25 cellular contexts compared by ENCODE assay signal in the genomic region with DNA sequence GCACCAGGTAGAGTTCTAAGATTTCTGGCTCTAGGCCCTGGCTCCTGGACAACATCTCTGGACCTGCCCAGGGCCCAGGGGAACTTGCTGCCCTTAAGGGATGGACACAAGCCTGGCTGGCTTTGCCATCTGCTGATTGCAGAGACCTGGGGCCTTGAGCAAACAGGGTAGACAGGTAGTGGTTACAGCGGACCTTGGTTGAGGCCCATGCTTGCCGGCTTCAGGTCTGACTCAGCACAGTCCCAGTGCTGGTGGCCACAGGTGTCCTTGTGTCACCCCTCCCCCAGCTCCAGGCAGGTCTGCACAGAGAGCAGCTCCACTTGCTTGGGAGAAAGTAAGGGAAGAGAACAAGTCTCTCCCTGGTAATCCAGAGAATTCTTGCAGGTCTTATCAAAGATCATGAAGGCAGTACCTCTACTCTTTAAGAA. TPM values are rescaled to one million over a fixed set of nuclear protein-coding genes. Genes with fewer than 3 reads are reported as not detected.
A peak's percentile ranks its signal among the peaks of the same experiment; 100 is the strongest.
DNase-seq lines count a peak whose midpoint lies in the region; ATAC-seq and TF ChIP-seq lines count a peak whose summit lies in the region.
"Had no signal": no experiment of that assay in that cellular context is flagged by ENCODE, and none has a peak within 500 bp of the region (broad histone marks: within the 10 kb centered on the region; RNA-seq: fewer than 3 reads in every experiment).

No MANE protein-coding gene starts in this region.

- no peak overlapping the region for H3K27ac ChIP-seq in HEK293 (ENCODE audit: extremely low read depth, low read depth, low read length)
- no peak overlapping the region for H3K27ac ChIP-seq in mesenchymal stem cell (ENCODE audit: low read length, poor library complexity, severe bottlenecking)
- H3K27ac ChIP-seq: GM23248, heart left ventricle, lower lobe of right lung, suprapubic skin, vagina had no signal

- H3K4ac ChIP-seq in mesenchymal stem cell (ENCODE audit: low read depth in 1 of 2, low read length in 2 of 2): no peak overlapping the region

- TF ChIP-seq CTCF in Calu3 (IDR thresholded peaks at IDR 0.05; ENCODE audit: unreplicated experiment) (no peak), HEK293 (tag by site-specific recombination; IDR thresholded peaks at IDR 0.05) (no peak), GM20000 (IDR thresholded peaks at IDR 0.05; ENCODE audit: extremely low read depth, missing control alignments) (no peak)

- no peak overlapping the region for H2BK5ac ChIP-seq in mesenchymal stem cell (ENCODE audit: low read depth, low read length, poor library complexity, severe bottlenecking)

- H3K9me3 ChIP-seq in HEK293 (ENCODE audit: control insufficient read depth, insufficient read depth, low read depth, low read length) (no peaks in the 10 kb centered on the region), mesenchymal stem cell (ENCODE audit: control insufficient read depth, low read length) (peaks cover 21% of the 10 kb centered on the region)
- H3K9me3 ChIP-seq: heart left ventricle, lower lobe of right lung, suprapubic skin, vagina had no signal

- H3K4me1 Mint-ChIP-seq in Calu3 (ENCODE audit: low read depth, unreplicated experiment): no peaks in the 10 kb centered on the region
- H3K4me1 Mint-ChIP-seq: CD14-positive monocyte, IgD-negative memory B cell had no signal

- no peak overlapping the region for H3K4me3 Mint-ChIP-seq in Calu3 (ENCODE audit: low read depth, unreplicated experiment)
- H3K4me3 Mint-ChIP-seq: CD14-positive monocyte, IgD-negative memory B cell had no signal

- no peaks in the 10 kb centered on the region for H3K27me3 ChIP-seq in mesenchymal stem cell (ENCODE audit: control insufficient read depth in 1 of 2, insufficient read depth in 1 of 2, low read length in 2 of 2)
- H3K27me3 ChIP-seq: heart left ventricle, suprapubic skin, vagina had no signal

- no peak overlapping the region for H3K18ac ChIP-seq in mesenchymal stem cell (ENCODE audit: low read depth in 1 of 2, low read length in 2 of 2)

- no peaks in the 10 kb centered on the region for H3K9me3 Mint-ChIP-seq in Calu3 (ENCODE audit: low read depth, unreplicated experiment)

- no peaks in the 10 kb centered on the region for H3K36me3 Mint-ChIP-seq in Calu3 (ENCODE audit: insufficient read depth, unreplicated experiment)
- H3K36me3 Mint-ChIP-seq: CD14-positive monocyte, IgD-negative memory B cell had no signal

- BruUV-seq in Calu3 (replicated peaks; lab: Mats Ljungman, UMichigan): no TSS peak

- intact Hi-C loops in Calu3 (cut with micrococcal nuclease; ENCODE audit: unreplicated experiment): no loop called here

- H3K79me1 ChIP-seq in mesenchymal stem cell (replicated peaks; ENCODE audit: low read length, poor library complexity, severe bottlenecking): no peaks in the 10 kb centered on the region

- no peak overlapping the region for H4K91ac ChIP-seq in mesenchymal stem cell (ENCODE audit: low read length)

- no peak overlapping the region for H3K4me2 ChIP-seq in mesenchymal stem cell (ENCODE audit: low read length, poor library complexity, severe bottlenecking)

- no peak for ATAC-seq in HG03342 (IDR thresholded peaks at IDR 0.05; ENCODE audit: unreplicated experiment)
- ATAC-seq: GM12878, lower lobe of right lung, SK-N-SH treated with all-trans-retinoic acid at 6 μM for 48 hours had no signal

- H2AK5ac ChIP-seq in mesenchymal stem cell (ENCODE audit: low read length, severe bottlenecking): no peak overlapping the region

- H2AFZ ChIP-seq in mesenchymal stem cell (ENCODE audit: low read depth, low read length): no peak overlapping the region
- H2AFZ ChIP-seq: GM23248 had no signal

- CTCF ChIA-PET in Calu3 (lab: Charles Lee): no interaction called here
- CTCF ChIA-PET in HEK293 (lab: Yijun Ruan, JAX): interaction anchor here (0.6 kb wide), 1 partner anchor 134 kb away, joined by 3 read pairs; no protein-coding TSS in a partner anchor

- 91% methylated on average over 2 of the region's 2 CpGs for WGBS in mesenchymal stem cell

- peak overlapping the region in 1 of 2 experiments; percentile 7 for H3K14ac ChIP-seq in mesenchymal stem cell (ENCODE audit: low read length in 2 of 2)

- no peak overlapping the region for H3K23ac ChIP-seq in mesenchymal stem cell (ENCODE audit: low read length in 2 of 2)

- no peak overlapping the region for H3K9ac ChIP-seq in mesenchymal stem cell (ENCODE audit: low read length)
- H3K9ac ChIP-seq: GM23248 had no signal

- DNase-seq in Calu3 (peak; percentile 19), SW480 (ENCODE audit: low spot score) (peak; percentile 46), kidney tubule cell (ENCODE audit: low spot score) (peak; percentile 10), GM20000 (ENCODE audit: low spot score) (no peak), mesenchymal stem cell (no peak)
- no peak for DNase-seq in stimulated activated CD8-positive, alpha-beta memory T cell treated with anti-CD3 and anti-CD28 coated beads, Interleukin-4, amount 100 ng/mL, for 48 hours
- DNase-seq: activated CD4-positive, alpha-beta T cell treated with anti-CD3 and anti-CD28 coated beads, Interleukin-2, amount 50 U/mL, for 4 hours; activated T-cell treated with anti-CD3 and anti-CD28 coated beads for 4 hours; cortex of kidney; DMS 273 treated with DMSO at 0.1 percent for 48 hours; GM23248; heart left ventricle; lower lobe of right lung; MV-4-11; NCI-H187; NCI-H345; occipital lobe had no signal

- H2BK15ac ChIP-seq in mesenchymal stem cell (ENCODE audit: low read depth, poor library complexity, severe bottlenecking): no peak overlapping the region

- H3K4me3 ChIP-seq in HEK293 (ENCODE audit: low read depth, low read length): no peak overlapping the region
- no peak overlapping the region for H3K4me3 ChIP-seq in mesenchymal stem cell (ENCODE audit: insufficient read depth in 1 of 2, low read depth in 1 of 2, low read length in 2 of 2)
- H3K4me3 ChIP-seq: GM12878, GM23248, heart left ventricle, lower lobe of right lung, suprapubic skin, vagina had no signal

- peaks cover 13% of the 10 kb centered on the region for H3K27me3 Mint-ChIP-seq in Calu3 (ENCODE audit: unreplicated experiment)

- no peak overlapping the region for H2BK120ac ChIP-seq in mesenchymal stem cell (ENCODE audit: low read depth, low read length)

- H4K8ac ChIP-seq in mesenchymal stem cell (ENCODE audit: low read length): no peak overlapping the region

- H3K36me3 ChIP-seq in HEK293 (ENCODE audit: control insufficient read depth in 2 of 2, insufficient read depth in 1 of 2, low read length in 2 of 2) (no peaks in the 10 kb centered on the region), mesenchymal stem cell (ENCODE audit: control insufficient read depth in 1 of 2, insufficient read depth in 2 of 2, low read depth in 1 of 2, low read length in 2 of 2) (no peaks in the 10 kb centered on the region)
- H3K36me3 ChIP-seq: heart left ventricle, lower lobe of right lung, suprapubic skin, vagina had no signal

- no peak overlapping the region for H2BK12ac ChIP-seq in mesenchymal stem cell (ENCODE audit: low read length in 2 of 2)

- no peak overlapping the region for H3K27ac Mint-ChIP-seq in Calu3 (ENCODE audit: unreplicated experiment)

- no peaks in the 10 kb centered on the region for H3K4me1 ChIP-seq in HEK293 (ENCODE audit: control insufficient read depth, insufficient read depth, low read length)
- peaks cover 2% of the 10 kb centered on the region for H3K4me1 ChIP-seq in mesenchymal stem cell (ENCODE audit: control insufficient read depth, insufficient read depth, low read depth, low read length)
- H3K4me1 ChIP-seq: suprapubic skin, vagina had no signal

- POLR2A ChIA-PET in HEK293 (lab: Yijun Ruan, JAX): interaction anchor here (1.7 kb wide), 1 partner anchor 16 kb away, joined by 3 read pairs; the partner anchor contains the start of gene ACTL6A

TF ChIP-seq in HEK293, 187 proteins besides CTCF, POLR2A, EP300 and RAD21:
- TF ChIP-seq ZNF837 (tag by site-specific recombination; IDR thresholded peaks at IDR 0.05) (no peak), BCL11B (tag by site-specific recombination; IDR thresholded peaks at IDR 0.05; ENCODE audit: low read depth) (no peak), ZBTB20 (tag by site-specific recombination; IDR thresholded peaks at IDR 0.05) (no peak), SCRT2 (tag by site-specific recombination; IDR thresholded peaks at IDR 0.05) (peak; percentile 58), ZNF239 (tag by site-specific recombination; IDR thresholded peaks at IDR 0.05) (no peak), ZNF621 (tag by site-specific recombination; IDR thresholded peaks at IDR 0.05) (no peak), ZNF214 (tag by site-specific recombination; IDR thresholded peaks at IDR 0.05; ENCODE audit: borderline replicate concordance) (no peak), FEZF1 (tag by site-specific recombination; IDR thresholded peaks at IDR 0.05) (no peak)

RNA-seq across cellular contexts. Expression of gene ACTL6A, which starts 15.9 kb away (rescaled TPM):
- 148 and 158 TPM in 2 replicates for total RNA-seq in Calu3 (2022)
- 24.3 TPM for polyA plus RNA-seq in mesenchymal stem cell (2013, experiment 1 of 2)
- polyA plus RNA-seq in mesenchymal stem cell (2013, experiment 2 of 2): 27.2 TPM

RNA-seq across cellular contexts. Expression of gene MRPL47, which starts 57.6 kb away (rescaled TPM):
- 76.2 and 88.0 TPM in 2 replicates for total RNA-seq in Calu3 (2022)
- 82.8 TPM for polyA plus RNA-seq in mesenchymal stem cell (2013, experiment 1 of 2)
- 83.1 TPM for polyA plus RNA-seq in mesenchymal stem cell (2013, experiment 2 of 2)

RNA-seq across cellular contexts. Expression of gene NDUFB5, which starts 57.8 kb away (rescaled TPM):
- 135 and 146 TPM in 2 replicates for total RNA-seq in Calu3 (2022)
- polyA plus RNA-seq in mesenchymal stem cell (2013, experiment 1 of 2): 80.4 TPM
- 85.2 TPM for polyA plus RNA-seq in mesenchymal stem cell (2013, experiment 2 of 2)

Comparison
In these comparisons a context has a peak if more than half of its experiments do, and no peak if none do; other contexts are left out.
1. DNase-seq: peak in Calu3 (single experiment), SW480 (single experiment) and kidney tubule cell (single experiment); none in GM20000 (single experiment), stimulated activated CD8-positive, alpha-beta memory T cell treated with anti-CD3 and anti-CD28 coated beads, Interleukin-4, amount 100 ng/mL, for 48 hours (single experiment) and mesenchymal stem cell (single experiment).